ENCODE assay signal across 28 cellular contexts in the genomic region with DNA sequence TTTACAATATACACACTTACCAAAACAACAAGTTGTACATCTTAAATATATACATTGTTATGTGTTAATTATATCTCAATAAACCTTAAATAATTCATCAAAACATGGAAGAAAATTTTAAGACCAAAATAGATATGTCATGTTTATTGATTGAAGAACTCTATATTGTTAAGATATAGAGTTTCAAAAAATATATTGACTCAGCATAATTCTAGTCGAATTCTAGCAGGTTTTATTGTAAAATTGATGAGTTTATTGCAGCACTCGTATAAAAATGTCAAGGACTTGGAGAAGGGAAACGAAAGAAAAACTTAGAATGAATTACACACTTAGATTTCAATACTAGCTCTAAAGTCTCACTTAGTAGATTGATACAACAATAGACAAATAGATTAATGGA.
"Had no signal": no experiment of that assay in that cellular context is flagged by ENCODE, and none has a peak within 500 bp of the region (broad histone marks: within the 10 kb centered on the region; RNA-seq: fewer than 3 reads in every experiment).

No MANE protein-coding gene starts in this region.

- H3K36me3 ChIP-seq: adrenal gland, colonic mucosa, esophagus squamous epithelium had no signal

- H3K4me3 ChIP-seq: adrenal gland, body of pancreas, colonic mucosa, esophagus squamous epithelium had no signal

- H3K27me3 ChIP-seq: adrenal gland, body of pancreas, colonic mucosa, esophagus squamous epithelium had no signal

- H3K9me3 ChIP-seq: body of pancreas, colonic mucosa, esophagus squamous epithelium had no signal

- DNase-seq: activated CD4-positive, alpha-beta memory T cell treated with anti-CD3 and anti-CD28 coated beads for 36 hours; activated CD4-positive, alpha-beta T cell treated with anti-CD3 and anti-CD28 coated beads for 36 hours; activated CD4-positive, alpha-beta T cell treated with anti-CD3 and anti-CD28 coated beads, Interleukin-2, amount 10 ng/mL, durations not matched to agents 24 days and 14 days; activated CD4-positive, CD25-positive, alpha-beta regulatory T cell; activated CD4-positive, CD25-positive, alpha-beta regulatory T cell treated with anti-CD3 and anti-CD28 coated beads, Interleukin-2, amount 50 U/mL, for 72 hours; activated CD8-positive, alpha-beta memory T cell treated with anti-CD3 and anti-CD28 coated beads, Interleukin-2, amount 10 ng/mL, durations not matched to agents 7 days and 5 days; activated CD8-positive, alpha-beta memory T cell treated with anti-CD3 and anti-CD28 coated beads, Interleukin-2, amount 50 U/mL, for 4 hours; activated CD8-positive, alpha-beta T cell treated with anti-CD3 and anti-CD28 coated beads, Interleukin-2, amount 10 ng/mL, durations not matched to agents 7 days and 5 days; activated effector memory CD4-positive, alpha-beta T cell treated with anti-CD3 and anti-CD28 coated beads, Interleukin-2, amount 50 U/mL, for 16 hours; activated naive CD4-positive, alpha-beta T cell treated with anti-CD3 and anti-CD28 coated beads for 36 hours; activated naive CD8-positive, alpha-beta T cell treated with anti-CD3 and anti-CD28 coated beads for 36 hours; activated naive CD8-positive, alpha-beta T cell treated with anti-CD3 and anti-CD28 coated beads, Interleukin-2, amount 50 U/mL, for 24 hours; activated T-cell treated with anti-CD3 and anti-CD28 coated beads, Interleukin-2, amount 50 U/mL, for 1 hour; activated T-cell treated with anti-CD3 and anti-CD28 coated beads, Interleukin-2, amount 50 U/mL, for 48 hours; adrenal gland; amygdala; aorta; body of pancreas; caudate nucleus; colonic mucosa; effector CD8-positive, alpha-beta T cell; esophagus squamous epithelium; foreskin melanocyte; head of caudate nucleus; T-helper 2 cell had no signal

- H3K4me1 ChIP-seq: adrenal gland, body of pancreas, colonic mucosa, esophagus squamous epithelium had no signal

- FAIRE-seq: endometrium, endothelial cell of umbilical vein had no signal

- H3K27ac ChIP-seq: adrenal gland, body of pancreas, colonic mucosa, epithelial cell of prostate, esophagus squamous epithelium had no signal

- ATAC-seq: activated CD4-positive, alpha-beta T cell treated with anti-CD3 and anti-CD28 coated beads for 36 hours; activated CD8-positive, alpha-beta memory T cell treated with anti-CD3 and anti-CD28 coated beads, Interleukin-2, amount 10 ng/mL, durations not matched to agents 7 days and 5 days; activated CD8-positive, alpha-beta T cell treated with anti-CD3 and anti-CD28 coated beads, Interleukin-2, amount 10 ng/mL, durations not matched to agents 7 days and 5 days; activated naive CD8-positive, alpha-beta T cell treated with anti-CD3 and anti-CD28 coated beads, Interleukin-2, amount 50 U/mL, for 24 hours; body of pancreas had no signal
